ENCODE assay signal across 8 cellular contexts in the genomic region with DNA sequence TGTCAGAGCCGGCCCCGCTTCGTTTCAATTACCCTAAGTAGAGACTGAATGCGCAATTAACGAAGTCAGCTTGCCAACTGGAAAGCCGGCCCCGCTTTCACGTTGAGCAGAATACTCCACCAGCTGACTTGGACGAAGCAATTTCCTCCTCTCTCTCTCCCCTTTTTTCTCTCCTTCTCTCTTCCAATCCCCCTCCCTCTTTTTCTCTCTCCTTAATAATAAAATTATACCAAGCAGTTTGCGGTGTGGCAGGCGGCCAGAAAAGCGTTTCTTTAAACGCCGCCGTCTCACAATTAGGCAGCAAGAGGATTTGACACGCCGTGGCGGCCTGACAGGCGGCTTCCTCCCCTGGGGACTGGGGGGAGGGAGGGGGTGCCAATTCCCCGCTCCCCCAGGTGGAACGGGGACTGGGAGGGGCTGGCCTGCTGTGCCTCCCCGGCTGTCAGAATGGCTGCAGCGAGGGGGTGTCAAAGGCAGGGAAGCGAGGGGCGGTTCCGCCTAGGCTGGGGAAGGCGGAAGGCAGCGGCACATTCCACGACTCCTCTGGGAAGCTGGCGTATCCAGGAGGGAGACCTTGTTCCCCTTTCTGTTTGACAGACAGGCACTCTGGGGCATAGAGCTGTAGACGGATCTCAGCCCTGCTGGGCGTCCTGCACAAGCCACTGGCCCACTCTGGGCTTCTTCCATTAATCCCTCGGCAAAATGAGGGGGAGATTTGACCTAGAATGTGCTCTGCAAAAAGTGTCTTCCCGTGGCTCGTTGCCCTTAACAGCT. TPM values are rescaled to one million over a fixed set of nuclear protein-coding genes. Genes with fewer than 3 reads are reported as not detected.
DNase-seq lines count a peak whose midpoint lies in the region; ATAC-seq and TF ChIP-seq lines count a peak whose summit lies in the region.

No MANE protein-coding gene starts in this region.

- H3K9me3 ChIP-seq in osteoblast (ENCODE audit: low read depth, low read length) = no peaks in the 10 kb centered on the region

- peaks cover 22% of the 10 kb centered on the region for H3K4me1 ChIP-seq in osteoblast (ENCODE audit: insufficient read depth, low read length)

- H3K4me3 Mint-ChIP-seq in activated T-helper 17 cell treated with anti-CD3 and anti-CD28 coated beads, Interleukin-2, amount 50 U/mL, for 72 hours = peak overlapping the region; percentile 58
- H3K4me3 Mint-ChIP-seq in glutamatergic neuron (ENCODE audit: unreplicated experiment) = peak overlapping the region; percentile 90

- no peaks in the 10 kb centered on the region for H3K27me3 ChIP-seq in osteoblast (ENCODE audit: insufficient read depth, low read length)

- no peaks in the 10 kb centered on the region for H3K9me3 Mint-ChIP-seq in activated T-helper 17 cell treated with anti-CD3 and anti-CD28 coated beads, Interleukin-2, amount 50 U/mL, for 72 hours
- H3K9me3 Mint-ChIP-seq in glutamatergic neuron (ENCODE audit: unreplicated experiment) = peaks cover 22% of the 10 kb centered on the region

- no peak overlapping the region for H3K27ac ChIP-seq in osteoblast (ENCODE audit: low read depth, low read length)

- H3K27me3 Mint-ChIP-seq in activated T-helper 17 cell treated with anti-CD3 and anti-CD28 coated beads, Interleukin-2, amount 50 U/mL, for 72 hours = no peaks in the 10 kb centered on the region
- H3K27me3 Mint-ChIP-seq in glutamatergic neuron (ENCODE audit: unreplicated experiment) = peaks cover 15% of the 10 kb centered on the region

- peak overlapping the region; percentile 82 for H3K4me2 ChIP-seq in osteoblast (ENCODE audit: insufficient read depth, low read length)

- H2AFZ ChIP-seq in osteoblast (ENCODE audit: low read length) = no peak overlapping the region

- ATAC-seq in GM18511 (IDR thresholded peaks at IDR 0.05; ENCODE audit: unreplicated experiment) (peak; percentile 37), HG03457 (IDR thresholded peaks at IDR 0.05; ENCODE audit: unreplicated experiment) (no peak)
- ATAC-seq in activated T-helper 17 cell treated with anti-CD3 and anti-CD28 coated beads, Interleukin-2, amount 50 U/mL, for 72 hours (replicated peaks) = no peak

- H3K27ac Mint-ChIP-seq in activated T-helper 17 cell treated with anti-CD3 and anti-CD28 coated beads, Interleukin-2, amount 50 U/mL, for 72 hours = no peak overlapping the region
- H3K27ac Mint-ChIP-seq in glutamatergic neuron (ENCODE audit: unreplicated experiment) = peak overlapping the region; percentile 98

- no peaks in the 10 kb centered on the region for H3K4me1 Mint-ChIP-seq in activated T-helper 17 cell treated with anti-CD3 and anti-CD28 coated beads, Interleukin-2, amount 50 U/mL, for 72 hours
- peaks cover 51% of the 10 kb centered on the region for H3K4me1 Mint-ChIP-seq in glutamatergic neuron (ENCODE audit: low read depth, unreplicated experiment)

- no peak for TF ChIP-seq CTCF in glutamatergic neuron (IDR thresholded peaks at IDR 0.05; ENCODE audit: partially characterized antibody, unreplicated experiment)
- no peak for TF ChIP-seq CTCF in osteoblast (IDR thresholded peaks at IDR 0.05; ENCODE audit: extremely low read depth, low read depth, low read length)

- peak overlapping the region; percentile 67 for H3K4me3 ChIP-seq in osteoblast (ENCODE audit: insufficient read depth, low read length)

- no peaks in the 10 kb centered on the region for H3K36me3 Mint-ChIP-seq in activated T-helper 17 cell treated with anti-CD3 and anti-CD28 coated beads, Interleukin-2, amount 50 U/mL, for 72 hours (ENCODE audit: low read depth)
- no peaks in the 10 kb centered on the region for H3K36me3 Mint-ChIP-seq in glutamatergic neuron (ENCODE audit: unreplicated experiment)

- peaks cover 71% of the 10 kb centered on the region for H4K20me1 ChIP-seq in osteoblast (ENCODE audit: insufficient read depth, low read length)

- DNase-seq in NCI-H1436 (lab: John Stamatoyannopoulos, UW) (peak; percentile 93), glutamatergic neuron (peak; percentile 78), osteoblast (ENCODE audit: insufficient read length, low spot score, missing footprints) (no peak), SKM-1 treated with dmso at 0.1 percent for 144 hours (lab: John Stamatoyannopoulos, UW; ENCODE audit: unreplicated experiment) (no peak)
- no peak for DNase-seq in activated CD4-positive, CD25-positive, alpha-beta regulatory T cell (lab: John Stamatoyannopoulos, UW)

- no peaks in the 10 kb centered on the region for H3K36me3 ChIP-seq in osteoblast (ENCODE audit: insufficient read depth, low read length)

- peaks cover 33% of the 10 kb centered on the region for H3K79me2 ChIP-seq in osteoblast (ENCODE audit: insufficient read depth, low read length)

RNA-seq across cellular contexts. Expression of gene SREBF1, which starts 52.8 kb away (rescaled TPM):
- 10 to 100 TPM; 65.5 to 74.1 TPM for total RNA-seq in activated T-helper 17 cell treated with anti-CD3 and anti-CD28 coated beads, Interleukin-2, amount 50 U/mL, for 72 hours
- total RNA-seq in glutamatergic neuron (ENCODE audit: unreplicated experiment) (365 TPM), osteoblast (115 and 133 TPM in 2 replicates)

Comparison
In these comparisons a context has a peak if more than half of its experiments do, and no peak if none do; other contexts are left out.
1. DNase-seq: peak in NCI-H1436 (single experiment) and glutamatergic neuron (single experiment); none in osteoblast (single experiment), activated CD4-positive, CD25-positive, alpha-beta regulatory T cell (0 of 4) and SKM-1 treated with dmso at 0.1 percent for 144 hours (single experiment).